1 cellular context compared by ENCODE assay signal in genomic region chr19:38665219-38665931, GRCh38.
TF ChIP-seq lines count a peak whose summit lies in the region.

No MANE protein-coding gene starts in this region.

TF ChIP-seq in HepG2, 621 proteins besides CTCF, POLR2A, EP300 and RAD21:
- no peak for TF ChIP-seq FOXC1 (CRISPR knock-in tag; IDR thresholded peaks at IDR 0.05; ENCODE audit: borderline replicate concordance)
- TF ChIP-seq, protein P1, sequence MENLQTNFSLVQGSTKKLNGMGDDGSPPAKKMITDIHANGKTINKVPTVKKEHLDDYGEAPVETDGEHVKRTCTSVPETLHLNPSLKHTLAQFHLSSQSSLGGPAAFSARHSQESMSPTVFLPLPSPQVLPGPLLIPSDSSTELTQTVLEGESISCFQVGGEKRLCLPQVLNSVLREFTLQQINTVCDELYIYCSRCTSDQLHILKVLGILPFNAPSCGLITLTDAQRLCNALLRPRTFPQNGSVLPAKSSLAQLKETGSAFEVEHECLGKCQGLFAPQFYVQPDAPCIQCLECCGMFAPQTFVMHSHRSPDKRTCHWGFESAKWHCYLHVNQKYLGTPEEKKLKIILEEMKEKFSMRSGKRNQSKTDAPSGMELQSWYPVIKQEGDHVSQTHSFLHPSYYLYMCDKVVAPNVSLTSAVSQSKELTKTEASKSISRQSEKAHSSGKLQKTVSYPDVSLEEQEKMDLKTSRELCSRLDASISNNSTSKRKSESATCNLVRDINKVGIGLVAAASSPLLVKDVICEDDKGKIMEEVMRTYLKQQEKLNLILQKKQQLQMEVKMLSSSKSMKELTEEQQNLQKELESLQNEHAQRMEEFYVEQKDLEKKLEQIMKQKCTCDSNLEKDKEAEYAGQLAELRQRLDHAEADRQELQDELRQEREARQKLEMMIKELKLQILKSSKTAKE (CRISPR knock-in tag; IDR thresholded peaks at IDR 0.05; ENCODE audit: borderline replicate concordance), result no peak
- no peak for TF ChIP-seq SOX6 (IDR thresholded peaks at IDR 0.05)
- no peak for TF ChIP-seq SOX6 (CRISPR knock-in tag; IDR thresholded peaks at IDR 0.05)
- TF ChIP-seq MTA1 (CRISPR knock-in tag; IDR thresholded peaks at IDR 0.05; ENCODE audit: borderline replicate concordance), result no peak
- no peak for TF ChIP-seq MIER3 (CRISPR knock-in tag; IDR thresholded peaks at IDR 0.05; ENCODE audit: borderline replicate concordance)
- TF ChIP-seq ZMYM4 (CRISPR knock-in tag; IDR thresholded peaks at IDR 0.05), result no peak
- no peak for TF ChIP-seq MBD4 (IDR thresholded peaks at IDR 0.05; ENCODE audit: borderline replicate concordance, low read length)
- no peak for TF ChIP-seq REST (IDR thresholded peaks at IDR 0.05; ENCODE audit: borderline replicate concordance in 1 of 2, low read depth in 1 of 2, low read length in 2 of 2)
- no peak for TF ChIP-seq FOXO1 (CRISPR knock-in tag; IDR thresholded peaks at IDR 0.05)
- TF ChIP-seq DR1 (CRISPR knock-in tag; IDR thresholded peaks at IDR 0.05), result no peak
- TF ChIP-seq IRF2 (CRISPR knock-in tag; IDR thresholded peaks at IDR 0.05), result no peak
- TF ChIP-seq ZFAT (CRISPR knock-in tag; conservative IDR thresholded peaks at IDR 0.05), result no peak
- no peak for TF ChIP-seq ZNF335 (CRISPR knock-in tag; IDR thresholded peaks at IDR 0.05)
- no peak for TF ChIP-seq ZNF3 (CRISPR knock-in tag; IDR thresholded peaks at IDR 0.05)
